Comparison of ENCODE assay signal across 8 cellular contexts in the genomic region with DNA sequence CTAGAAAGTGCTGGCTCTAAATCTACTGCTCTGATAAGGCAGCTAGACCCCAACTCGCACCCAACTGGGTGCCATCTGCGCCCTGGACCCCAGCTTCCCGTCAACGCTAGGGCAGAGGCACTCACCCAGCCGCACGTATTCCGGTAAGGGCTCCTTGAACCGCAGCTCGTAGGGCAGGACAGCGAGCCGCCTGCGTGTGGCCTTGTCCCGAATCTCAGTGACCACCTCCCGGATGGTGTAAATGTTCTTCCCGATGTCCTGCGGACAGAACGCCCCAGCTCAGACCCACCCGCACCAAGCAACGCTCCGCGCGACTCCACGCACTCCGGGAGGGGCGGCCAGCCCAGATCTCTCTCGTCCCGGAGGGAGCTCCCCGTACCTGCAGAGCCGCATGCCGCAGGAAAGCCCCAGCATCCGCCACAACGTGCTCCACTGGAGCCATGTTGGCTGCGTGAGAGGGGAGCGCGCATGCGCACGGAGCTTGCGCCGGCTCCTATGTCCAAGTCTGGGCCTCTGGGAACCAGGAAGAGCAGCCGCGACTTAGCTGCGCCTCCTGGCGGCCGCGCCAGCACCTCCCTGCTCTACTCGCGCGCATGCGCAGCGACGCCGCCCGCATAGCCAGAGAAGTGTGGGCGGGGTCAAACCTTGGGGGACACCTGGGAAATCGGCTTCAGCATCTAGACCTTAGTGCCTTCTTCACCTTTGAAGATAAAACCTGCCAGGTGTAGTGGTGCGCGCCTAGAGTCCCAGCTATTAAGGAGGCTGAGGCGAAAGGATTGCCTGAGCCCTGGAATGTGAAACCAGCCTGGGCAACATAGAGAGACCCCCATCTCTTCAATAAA. TPM values are rescaled to one million over a fixed set of nuclear protein-coding genes. Genes with fewer than 3 reads are reported as not detected.
DNase-seq lines count a peak whose midpoint lies in the region; ATAC-seq and TF ChIP-seq lines count a peak whose summit lies in the region.

Gene NOB1 (minus strand): TSS at position 458 of the 842 bp plus-strand sequence. CDS start 16 bp downstream, at position 442.

- H3K36me3 ChIP-seq in GM06990 (ENCODE audit: control insufficient read depth, insufficient read depth, low read length), result peaks cover 1% of the 10 kb centered on the region
- H3K36me3 ChIP-seq in gastroesophageal sphincter, result peaks cover 0 to 24% of the 10 kb centered on the region in 2 donors

- H3K27ac Mint-ChIP-seq in activated naive CD4-positive, alpha-beta T cell treated with anti-CD3 and anti-CD28 coated beads for 36 hours, result peak within 1 kb of the TSS; percentile 97

- peak within 1 kb of the TSS; percentile 77 for H3K4me3 ChIP-seq in GM06990 (replicated peaks; ENCODE audit: low read depth, low read length)
- H3K4me3 ChIP-seq in gastroesophageal sphincter, result peak within 1 kb of the TSS; percentile 58 to 71

- in situ Hi-C loops in SK-MEL-5 (cut with HindIII; ENCODE audit: low pct_unique_long_range_greater_than_20kb, low sequenced_read_pairs), result no loop called here

- H3K4me1 ChIP-seq in gastroesophageal sphincter, result peaks cover 0 to 27% (median 8%) of the 10 kb centered on the region in 3 donors

- peaks cover 22% of the 10 kb centered on the region for H3K4me1 Mint-ChIP-seq in activated naive CD4-positive, alpha-beta T cell treated with anti-CD3 and anti-CD28 coated beads for 36 hours (ENCODE audit: low read depth)

- no peaks in the 10 kb centered on the region for H3K9me3 Mint-ChIP-seq in activated naive CD4-positive, alpha-beta T cell treated with anti-CD3 and anti-CD28 coated beads for 36 hours

- H3K27me3 ChIP-seq in GM06990 (replicated peaks; ENCODE audit: control insufficient read depth, insufficient read depth, low read length) (no peaks in the 10 kb centered on the region), gastroesophageal sphincter (no peaks in the 10 kb centered on the region)

- TF ChIP-seq POLR2A in gastroesophageal sphincter (IDR thresholded peaks at IDR 0.05), result peak; percentile 64 to 75

- TF ChIP-seq CTCF in GM06990 (IDR thresholded peaks at IDR 0.05; ENCODE audit: insufficient read depth, low read length, poor library complexity, severe bottlenecking), result peak; percentile 100
- peak in 3 of 4 experiments; percentile 90 to 100 (median 99) for TF ChIP-seq CTCF in gastroesophageal sphincter (IDR thresholded peaks at IDR 0.05)

- peak; percentile 98 for DNase-seq in GM06990 (ENCODE audit: extremely low read depth, insufficient read length)
- DNase-seq in HEK293T (ENCODE audit: extremely low spot score), result peak; percentile 97
- DNase-seq in MV-4-11 (lab: John Stamatoyannopoulos, UW), result peak; percentile 95
- DNase-seq in SK-MEL-5 (ENCODE audit: low read depth, low spot score), result peak; percentile 93
- DNase-seq in activated naive CD4-positive, alpha-beta T cell treated with anti-CD3 and anti-CD28 coated beads for 36 hours, result peak; percentile 98
- peak; percentile 78 for DNase-seq in non-pigmented ciliary epithelial cell (ENCODE audit: low read depth)
- peak; percentile 98 for DNase-seq in superior temporal gyrus (ENCODE audit: extremely low spot score)

- no peaks in the 10 kb centered on the region for H3K9me3 ChIP-seq in gastroesophageal sphincter

- peak within 1 kb of the TSS; percentile 97 for H3K4me3 Mint-ChIP-seq in activated naive CD4-positive, alpha-beta T cell treated with anti-CD3 and anti-CD28 coated beads for 36 hours

- no peak for TF ChIP-seq EP300 in gastroesophageal sphincter (IDR thresholded peaks at IDR 0.05)

- peak; percentile 98 for ATAC-seq in gastroesophageal sphincter

- no peaks in the 10 kb centered on the region for H3K27me3 Mint-ChIP-seq in activated naive CD4-positive, alpha-beta T cell treated with anti-CD3 and anti-CD28 coated beads for 36 hours (ENCODE audit: low read depth)

- CTCF ChIA-PET in HEK293T (lab: Yijun Ruan, JAX), result interaction anchor here (0.7 to 1.3 kb wide), 9 partner anchors 12 to 360 kb away, joined by 3 to 6 read pairs (median 3); no protein-coding TSS in a partner anchor
- CTCF ChIA-PET in activated naive CD4-positive, alpha-beta T cell treated with anti-CD3 and anti-CD28 coated beads for 36 hours (lab: Charles Lee), result interaction anchor here (0.6 to 2.6 kb wide), 30 partner anchors 8 to 496 kb away, joined by 3 to 58 read pairs (median 4); partner anchors contain the start of genes COG8, NQO1, TERF2 and WWP2

- H3K36me3 Mint-ChIP-seq in activated naive CD4-positive, alpha-beta T cell treated with anti-CD3 and anti-CD28 coated beads for 36 hours (ENCODE audit: low read depth), result peaks cover 27% of the 10 kb centered on the region

- peak within 1 kb of the TSS in 3 of 4 donors; percentile 50 to 81 (median 80) for H3K27ac ChIP-seq in gastroesophageal sphincter

- 7% methylated on average over 3 of the region's 58 CpGs; no CpG with 5 or more reads in 1 of the 2 donors for WGBS in gastroesophageal sphincter (ENCODE audit: low coverage in 1 of 2), 2 donors

- intact Hi-C loops in activated naive CD4-positive, alpha-beta T cell treated with anti-CD3 and anti-CD28 coated beads for 36 hours (cut with micrococcal nuclease), result loop anchor here (1.0 to 10.0 kb wide), 11 partner anchors 28 to 910 kb away; partner anchors contain the start of genes COG8, CYB5B, NIP7 and NQO1

- POLR2A ChIA-PET in HEK293T (lab: Yijun Ruan, JAX), result interaction anchor here (0.6 to 2.5 kb wide), 27 partner anchors 8 to 369 kb away, joined by 3 to 25 read pairs (median 4); partner anchors contain the start of genes NQO1 and WWP2

TF ChIP-seq in HEK293T, 16 proteins besides CTCF, POLR2A, EP300 and RAD21:
- no peak for TF ChIP-seq FOXK2 (IDR thresholded peaks at IDR 0.05)
- no peak for TF ChIP-seq ZNF384 (IDR thresholded peaks at IDR 0.05)
- TF ChIP-seq FOXA1 (IDR thresholded peaks at IDR 0.05), result no peak
- TF ChIP-seq TARDBP (IDR thresholded peaks at IDR 0.05), result no peak
- no peak for TF ChIP-seq ARNT (IDR thresholded peaks at IDR 0.05)
- peak; percentile 54; the same call in 1 of the 2 replicates for TF ChIP-seq L3MBTL2 (conservative IDR thresholded peaks at IDR 0.05)
- no peak for TF ChIP-seq HDGF (IDR thresholded peaks at IDR 0.05; ENCODE audit: borderline replicate concordance)
- TF ChIP-seq ELF4 (IDR thresholded peaks at IDR 0.05), result peak; percentile 93

RNA-seq across cellular contexts. Expression of gene NOB1, which starts in this region (rescaled TPM):
- 14.6 and 16.5 TPM in 2 replicates for total RNA-seq in SK-MEL-5 (2014; rRNA removed; shearing (Covaris generic))
- 68.3 and 78.1 TPM in 2 replicates for polyA plus RNA-seq in SK-MEL-5 (2015; cell fraction: cytosol; rRNA removed)
- polyA plus RNA-seq in SK-MEL-5 (2015; cell fraction: nucleus; rRNA removed), result 25.5 and 29.3 TPM in 2 replicates
- 100 to 1,000 TPM; 110 to 114 TPM for total RNA-seq in activated naive CD4-positive, alpha-beta T cell treated with anti-CD3 and anti-CD28 coated beads for 36 hours
- 10 to 100 TPM; 23.4 to 31.4 (median 27.1) TPM for total RNA-seq in gastroesophageal sphincter

Comparison
In these comparisons a context has a peak if more than half of its experiments do, and no peak if none do; other contexts are left out.
1. Peak in every context shown above with its lines: DNase-seq, ATAC-seq, H3K4me3 ChIP-seq and H3K27ac ChIP-seq.